Comparison of ENCODE assay signal across 14 cellular contexts in genomic region chr5:35811108-35811741, GRCh38. TPM values are rescaled to one million over a fixed set of nuclear protein-coding genes. Genes with fewer than 3 reads are reported as not detected.
DNase-seq lines count a peak whose midpoint lies in the region; ATAC-seq, FAIRE-seq and TF ChIP-seq lines count a peak whose summit lies in the region.
"Had no signal": no experiment of that assay in that cellular context is flagged by ENCODE, and none has a peak within 500 bp of the region (broad histone marks: within the 10 kb centered on the region; RNA-seq: fewer than 3 reads in every experiment).

No MANE protein-coding gene starts in this region.

- H3K36me3 ChIP-seq in CD8-positive, alpha-beta T cell (ENCODE audit: insufficient read depth, low read length) = no peaks in the 10 kb centered on the region
- no peaks in the 10 kb centered on the region for H3K36me3 ChIP-seq in naive thymus-derived CD4-positive, alpha-beta T cell (ENCODE audit: control insufficient read depth in 2 of 3, insufficient read depth in 3 of 3, low read length in 3 of 3)
- H3K36me3 ChIP-seq in H7 (replicated peaks; ENCODE audit: control insufficient read depth, insufficient read depth, low read length) = no peaks in the 10 kb centered on the region
- H3K36me3 ChIP-seq: breast epithelium, SJSA1, stomach had no signal

- peak overlapping the region; percentile 61 for H3K4me3 Mint-ChIP-seq in CD8-positive, alpha-beta T cell
- H3K4me3 Mint-ChIP-seq in activated T-cell treated with anti-CD3 and anti-CD28 coated beads, Interleukin-2, amount 50 U/mL, for 4 hours = peak overlapping the region; percentile 22
- H3K4me3 Mint-ChIP-seq in naive thymus-derived CD4-positive, alpha-beta T cell = peak overlapping the region; percentile 42 to 83 (median 74)

- CTCF ChIA-PET in CD8-positive, alpha-beta T cell (lab: Charles Lee) = interaction anchor here (1.2 to 3.5 kb wide), 4 partner anchors 11 to 47 kb away, joined by 3 to 21 read pairs (median 13); no protein-coding TSS in a partner anchor
- CTCF ChIA-PET in naive thymus-derived CD4-positive, alpha-beta T cell (lab: Charles Lee) = interaction anchor here (0.7 to 3.4 kb wide), 6 partner anchors 11 to 47 kb away, joined by 3 to 36 read pairs (median 3); no protein-coding TSS in a partner anchor

- POLR2A ChIA-PET in CD8-positive, alpha-beta T cell (lab: Charles Lee) = interaction anchor here (0.7 to 4.1 kb wide), 13 partner anchors 9 to 608 kb away, joined by 3 to 48 read pairs (median 3); partner anchors contain the start of gene IL7R
- POLR2A ChIA-PET in naive thymus-derived CD4-positive, alpha-beta T cell (lab: Charles Lee) = interaction anchor here (0.8 to 6.4 kb wide), 16 partner anchors 9 to 113 kb away, joined by 3 to 148 read pairs (median 5); partner anchors contain the start of gene IL7R

- H3K27ac Mint-ChIP-seq in CD8-positive, alpha-beta T cell = peak overlapping the region; percentile 95
- H3K27ac Mint-ChIP-seq in naive thymus-derived CD4-positive, alpha-beta T cell = peak overlapping the region; percentile 90 to 99 (median 97)

- TF ChIP-seq CTCF in CD8-positive, alpha-beta T cell (IDR thresholded peaks at IDR 0.05) = no peak

- no peak overlapping the region for H3K4me3 ChIP-seq in CD8-positive, alpha-beta T cell (ENCODE audit: low read depth, low read length)
- H3K4me3 ChIP-seq in naive thymus-derived CD4-positive, alpha-beta T cell (ENCODE audit: low read length) = peak overlapping the region; percentile 28
- no peak overlapping the region for H3K4me3 ChIP-seq in H7 (ENCODE audit: insufficient read depth, low read depth, low read length)
- H3K4me3 ChIP-seq: breast epithelium, lung, SJSA1, stomach had no signal

- H3K4me1 ChIP-seq in CD8-positive, alpha-beta T cell (ENCODE audit: insufficient read depth, low read length) = peaks cover 53% of the 10 kb centered on the region
- H3K4me1 ChIP-seq in naive thymus-derived CD4-positive, alpha-beta T cell (ENCODE audit: control insufficient read depth in 2 of 2, insufficient read depth in 2 of 2, low read length in 2 of 2) = peaks cover 63 to 75% of the 10 kb centered on the region in 2 donors
- H3K4me1 ChIP-seq: breast epithelium, SJSA1, stomach had no signal

- no peaks in the 10 kb centered on the region for H3K27me3 Mint-ChIP-seq in CD8-positive, alpha-beta T cell (ENCODE audit: low read depth)
- no peaks in the 10 kb centered on the region for H3K27me3 Mint-ChIP-seq in activated T-cell treated with anti-CD3 and anti-CD28 coated beads, Interleukin-2, amount 50 U/mL, for 4 hours (ENCODE audit: low read depth)
- no peaks in the 10 kb centered on the region for H3K27me3 Mint-ChIP-seq in naive thymus-derived CD4-positive, alpha-beta T cell

- FAIRE-seq in HTR-8/SVneo (lab: Jason Lieb, UNC) = no peak

- no peaks in the 10 kb centered on the region for H3K9me3 ChIP-seq in CD8-positive, alpha-beta T cell (ENCODE audit: low read length)
- H3K9me3 ChIP-seq in naive thymus-derived CD4-positive, alpha-beta T cell (ENCODE audit: control insufficient read depth in 2 of 3, low read length in 3 of 3) = no peaks in the 10 kb centered on the region
- H3K9me3 ChIP-seq: breast epithelium, SJSA1, stomach had no signal

- ATAC-seq in CD8-positive, alpha-beta T cell = peak; percentile 76
- peak; percentile 71 to 72 for ATAC-seq in activated T-cell treated with anti-CD3 and anti-CD28 coated beads, Interleukin-2, amount 50 U/mL, for 4 hours
- peak; percentile 84 for ATAC-seq in naive thymus-derived CD4-positive, alpha-beta T cell
- no peak for ATAC-seq in GM21390 (IDR thresholded peaks at IDR 0.05; ENCODE audit: unreplicated experiment)
- no peak for ATAC-seq in HG03469 (IDR thresholded peaks at IDR 0.05; ENCODE audit: unreplicated experiment)

- intact Hi-C loops in CD8-positive, alpha-beta T cell (cut with DNase I, micrococcal nuclease) = loop anchor here (1.0 to 2.0 kb wide), 5 partner anchors 11 to 46 kb away; no protein-coding TSS in a partner anchor
- intact Hi-C loops in naive thymus-derived CD4-positive, alpha-beta T cell (cut with micrococcal nuclease) = loop anchor here (1.0 kb wide), 12 partner anchors 11 to 160 kb away; no protein-coding TSS in a partner anchor

- no peaks in the 10 kb centered on the region for H3K36me3 Mint-ChIP-seq in CD8-positive, alpha-beta T cell
- peaks cover 2% of the 10 kb centered on the region for H3K36me3 Mint-ChIP-seq in activated T-cell treated with anti-CD3 and anti-CD28 coated beads, Interleukin-2, amount 50 U/mL, for 4 hours (ENCODE audit: insufficient read depth)
- peaks cover 0 to 12% (median 0%) of the 10 kb centered on the region in 5 donors for H3K36me3 Mint-ChIP-seq in naive thymus-derived CD4-positive, alpha-beta T cell

- peaks cover 68% of the 10 kb centered on the region for H3K4me1 Mint-ChIP-seq in CD8-positive, alpha-beta T cell (ENCODE audit: low read depth)
- H3K4me1 Mint-ChIP-seq in activated T-cell treated with anti-CD3 and anti-CD28 coated beads, Interleukin-2, amount 50 U/mL, for 4 hours (ENCODE audit: low read depth) = peaks cover 66% of the 10 kb centered on the region
- H3K4me1 Mint-ChIP-seq in naive thymus-derived CD4-positive, alpha-beta T cell = peaks cover 12 to 74% (median 59%) of the 10 kb centered on the region in 7 donors

- DNase-seq in CD8-positive, alpha-beta T cell = peak in 3 of 7 experiments; percentile 36 to 50 (median 48)
- DNase-seq in HTR-8/SVneo (ENCODE audit: insufficient read length, low spot score) (peak; percentile 37), H7 (no peak)
- DNase-seq in activated T-cell treated with anti-CD3 and anti-CD28 coated beads, Interleukin-2, amount 50 U/mL, for 4 hours = no peak
- DNase-seq in naive thymus-derived CD4-positive, alpha-beta T cell = peak in 7 of 9 donors; percentile 69 to 90 (median 80)
- DNase-seq: GOT3, hypothalamus, NCI-H1694, stomach had no signal

- peak overlapping the region; percentile 65 for H3K27ac ChIP-seq in CD8-positive, alpha-beta T cell (ENCODE audit: low read depth, low read length)
- peak overlapping the region; percentile 77 for H3K27ac ChIP-seq in naive thymus-derived CD4-positive, alpha-beta T cell (ENCODE audit: low read depth, low read length)
- H3K27ac ChIP-seq: SJSA1 had no signal

- H3K9me3 Mint-ChIP-seq in CD8-positive, alpha-beta T cell = no peaks in the 10 kb centered on the region
- no peaks in the 10 kb centered on the region for H3K9me3 Mint-ChIP-seq in activated T-cell treated with anti-CD3 and anti-CD28 coated beads, Interleukin-2, amount 50 U/mL, for 4 hours
- peaks cover 0 to 4% (median 0%) of the 10 kb centered on the region in 11 donors for H3K9me3 Mint-ChIP-seq in naive thymus-derived CD4-positive, alpha-beta T cell

- no peaks in the 10 kb centered on the region for H3K27me3 ChIP-seq in CD8-positive, alpha-beta T cell (ENCODE audit: insufficient read depth, low read length)
- no peaks in the 10 kb centered on the region for H3K27me3 ChIP-seq in naive thymus-derived CD4-positive, alpha-beta T cell (ENCODE audit: control insufficient read depth in 2 of 2, insufficient read depth in 2 of 2, low read length in 2 of 2)
- H3K27me3 ChIP-seq in H7 (ENCODE audit: control insufficient read depth, insufficient read depth, low read length) = no peaks in the 10 kb centered on the region
- H3K27me3 ChIP-seq: breast epithelium, SJSA1, stomach had no signal

RNA-seq across cellular contexts. Expression of gene IL7R, which starts 45.5 kb away (rescaled TPM):
- 100 to 1,000 TPM; 287 to 310 TPM for total RNA-seq in CD8-positive, alpha-beta T cell
- 10 to 100 TPM; 53.5 to 65.8 (median 54.7) TPM for total RNA-seq in activated T-cell treated with anti-CD3 and anti-CD28 coated beads, Interleukin-2, amount 50 U/mL, for 4 hours
- 1,000 to 10,000 TPM in 2 of 5 experiments, 100 to 1,000 TPM in 3; 341 to 1,298 (median 608) TPM for total RNA-seq in naive thymus-derived CD4-positive, alpha-beta T cell
- 100 to 1,000 TPM; 690 to 965 TPM for polyA plus RNA-seq in naive thymus-derived CD4-positive, alpha-beta T cell
- total RNA-seq in H7 (2014; rRNA removed; shearing (Covaris generic)) = not detected in 2 replicates

Comparison
In these comparisons a context has a peak if more than half of its experiments do, and no peak if none do; other contexts are left out.
1. ATAC-seq: peak in CD8-positive, alpha-beta T cell (single experiment), activated T-cell treated with anti-CD3 and anti-CD28 coated beads, Interleukin-2, amount 50 U/mL, for 4 hours (2 of 2) and naive thymus-derived CD4-positive, alpha-beta T cell (single experiment); none in GM21390 (single experiment) and HG03469 (single experiment).
2. DNase-seq: peak in HTR-8/SVneo (single experiment) and naive thymus-derived CD4-positive, alpha-beta T cell (7 of 9); none in activated T-cell treated with anti-CD3 and anti-CD28 coated beads, Interleukin-2, amount 50 U/mL, for 4 hours (single experiment) and H7 (single experiment).
3. H3K4me3 Mint-ChIP-seq: peak in every context shown above with its lines; median percentile 74 in naive thymus-derived CD4-positive, alpha-beta T cell; 61 in CD8-positive, alpha-beta T cell; 22 in activated T-cell treated with anti-CD3 and anti-CD28 coated beads, Interleukin-2, amount 50 U/mL, for 4 hours.
4. RNA of gene IL7R, which starts 45.5 kb away (total RNA-seq): 341 to 1,298 TPM in naive thymus-derived CD4-positive, alpha-beta T cell, 287 to 310 TPM in CD8-positive, alpha-beta T cell and 53.5 to 65.8 TPM in activated T-cell treated with anti-CD3 and anti-CD28 coated beads, Interleukin-2, amount 50 U/mL, for 4 hours; not detected in H7; every median in the first group is over 10 times any median in the second.